Comparison of ENCODE assay signal across 8 cellular contexts in the genomic region with DNA sequence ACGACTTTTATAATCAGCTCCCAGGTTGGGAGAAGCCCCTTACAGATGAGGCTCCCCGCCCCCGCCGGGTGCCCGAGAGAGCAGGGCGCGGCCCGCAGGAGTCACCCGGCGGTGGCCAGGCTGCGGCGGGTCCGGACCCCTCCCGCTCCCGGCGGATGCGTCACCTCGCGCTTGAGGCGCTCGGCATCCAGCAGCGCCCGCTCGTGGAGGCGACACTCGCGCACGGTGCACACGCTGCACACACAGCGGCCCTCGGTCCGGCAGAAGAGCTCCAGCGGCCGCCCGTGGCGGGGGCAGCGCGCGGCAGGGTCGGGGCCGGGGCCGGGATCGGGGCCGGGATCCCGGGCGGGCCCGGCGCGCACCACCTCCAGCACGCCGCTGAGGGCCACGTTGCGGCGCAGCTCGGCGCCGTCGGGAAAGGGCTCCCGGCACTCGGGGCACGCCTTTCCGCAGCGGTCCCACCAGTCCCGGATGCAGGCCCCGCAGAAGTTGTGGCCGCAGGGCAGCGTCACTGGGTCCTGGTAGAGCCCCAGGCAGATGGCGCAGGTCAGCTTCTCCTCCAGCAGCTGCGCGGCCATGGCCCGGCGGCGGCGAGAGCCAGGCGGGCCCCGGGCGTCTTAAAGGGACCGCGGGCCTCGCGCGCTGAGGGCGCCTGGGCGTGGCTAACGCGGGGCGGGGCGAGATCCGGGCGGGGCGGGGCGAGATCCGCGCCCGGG. TPM values are rescaled to one million over a fixed set of nuclear protein-coding genes. Genes with fewer than 3 reads are reported as not detected.
DNase-seq lines count a peak whose midpoint lies in the region; ATAC-seq and TF ChIP-seq lines count a peak whose summit lies in the region.

Gene TRIM65, minus strand, starts transcription at position 592 of the 716 bp plus-strand sequence. Its CDS starts 14 bp downstream, at position 578.

- no peak for ATAC-seq in HG03025 (IDR thresholded peaks at IDR 0.05; ENCODE audit: low FRiP score, unreplicated experiment)

- TF ChIP-seq CTCF in GM12872 (IDR thresholded peaks at IDR 0.05; ENCODE audit: insufficient read depth, low read depth, low read length) (peak; percentile 37; the same call in 1 of the 3 replicates), HFF-Myc (IDR thresholded peaks at IDR 0.05; ENCODE audit: low read depth, low read length, missing control alignments) (no peak), brain (conservative IDR thresholded peaks at IDR 0.05) (no peak)

- H3K4me1 Mint-ChIP-seq in brain = peaks cover 34% of the 10 kb centered on the region

- H3K4me3 ChIP-seq in HFF-Myc (replicated peaks; ENCODE audit: low read depth, low read length) (peak within 1 kb of the TSS; percentile 74), iPS-18c (ENCODE audit: insufficient read depth, low read depth, low read length) (peak within 1 kb of the TSS; percentile 89), skeletal muscle tissue (ENCODE audit: low read length in 3 of 3) (peak within 1 kb of the TSS; percentile 82 to 90 (median 85))

- H3K27me3 ChIP-seq in skeletal muscle tissue (ENCODE audit: control insufficient read depth in 3 of 3, insufficient read depth in 3 of 3, low read length in 3 of 3) = no peaks in the 10 kb centered on the region

- H3K9me3 ChIP-seq in iPS-18c (ENCODE audit: control insufficient read depth, insufficient read depth, low read length) (peaks cover 3% of the 10 kb centered on the region), skeletal muscle tissue (ENCODE audit: control insufficient read depth in 3 of 3, low read length in 3 of 3) (no peaks in the 10 kb centered on the region)

- H3K27me3 Mint-ChIP-seq in brain = peaks cover 14% of the 10 kb centered on the region

- H3K27ac Mint-ChIP-seq in brain = peak within 1 kb of the TSS; percentile 83 to 96 (median 94)

- H3K9me3 Mint-ChIP-seq in brain = no peaks in the 10 kb centered on the region

- H3K36me3 ChIP-seq in skeletal muscle tissue (ENCODE audit: control insufficient read depth in 3 of 3, insufficient read depth in 3 of 3, low read length in 3 of 3) = peaks cover 40 to 43% (median 42%) of the 10 kb centered on the region in 3 donors

- H3K27ac ChIP-seq in skeletal muscle tissue (ENCODE audit: low read depth, low read length) = peak within 1 kb of the TSS; percentile 79

- DNase-seq in HFF-Myc (ENCODE audit: extremely low read depth, low read depth) = no peak
- DNase-seq in NCI-H1105 (lab: John Stamatoyannopoulos, UW) = peak; percentile 55
- peak; percentile 84 for DNase-seq in UCSD-AML1 (lab: John Stamatoyannopoulos, UW; ENCODE audit: unreplicated experiment)

- H3K4me3 Mint-ChIP-seq in brain = peak within 1 kb of the TSS; percentile 79 to 90 (median 83)

- peaks cover 25 to 30% (median 27%) of the 10 kb centered on the region in 3 donors for H3K4me1 ChIP-seq in skeletal muscle tissue (ENCODE audit: control insufficient read depth in 3 of 3, insufficient read depth in 3 of 3, low read length in 3 of 3)

- H3K9ac ChIP-seq in skeletal muscle tissue (ENCODE audit: low read depth in 1 of 3, low read length in 3 of 3) = peak within 1 kb of the TSS; percentile 81 to 96 (median 92)

- H3K36me3 Mint-ChIP-seq in brain = peaks cover 14% of the 10 kb centered on the region

RNA-seq across cellular contexts. Expression of gene TRIM65, which starts in this region (rescaled TPM):
- polyA plus RNA-seq in brain (ENCODE audit: insufficient read depth, low read depth, low replicate concordance) = 12.5 TPM
- total RNA-seq in skeletal muscle tissue = 20.4 TPM
